Comparison of ENCODE assay signal across 1 cellular context in genomic region chr3:150348500-150348899, GRCh38.
TF ChIP-seq lines count a peak whose summit lies in the region.

No MANE protein-coding gene starts in this region.

TF ChIP-seq in GM23338, 12 proteins besides CTCF, POLR2A, EP300 and RAD21 (continued from another document):
- TF ChIP-seq ZNF462 (CRISPR knock-in tag; IDR thresholded peaks at IDR 0.05) (no peak), ETS1 (IDR thresholded peaks at IDR 0.05) (no peak), POLR2AphosphoS5 (IDR thresholded peaks at IDR 0.05; ENCODE audit: low read depth) (no peak)
